ENCODE assay signal across 24 cellular contexts in genomic region chr1:62424412-62424811, GRCh38. TPM values are rescaled to one million over a fixed set of nuclear protein-coding genes. Genes with fewer than 3 reads are reported as not detected.
A peak's percentile ranks its signal among the peaks of the same experiment; 100 is the strongest.
DNase-seq lines count a peak whose midpoint lies in the region; ATAC-seq and TF ChIP-seq lines count a peak whose summit lies in the region.
"Had no signal": no experiment of that assay in that cellular context is flagged by ENCODE, and none has a peak within 500 bp of the region (broad histone marks: within the 10 kb centered on the region; RNA-seq: fewer than 3 reads in every experiment).

No MANE protein-coding gene starts in this region.

- H3K4me3 ChIP-seq in ACC112 (ENCODE audit: low read depth, low read length): no peak overlapping the region
- no peak overlapping the region for H3K4me3 ChIP-seq in GM23338
- no peak overlapping the region for H3K4me3 ChIP-seq in kidney epithelial cell (ENCODE audit: low read depth, low read length)
- H3K4me3 ChIP-seq: A549, ascending aorta, skin epidermis had no signal

- H3K27ac ChIP-seq in ACC112 (ENCODE audit: low read depth, low read length) (no peak overlapping the region), GM23338 (ENCODE audit: low read depth) (no peak overlapping the region)
- H3K27ac ChIP-seq: A549, ascending aorta, skin epidermis had no signal

- no peaks in the 10 kb centered on the region for H3F3A ChIP-seq in GM23338 (replicated peaks; ENCODE audit: low read depth)

- H3K36me3 ChIP-seq in ACC112 (ENCODE audit: insufficient read depth, low read length): no peaks in the 10 kb centered on the region
- H3K36me3 ChIP-seq in GM23338 (ENCODE audit: insufficient read depth): no peaks in the 10 kb centered on the region
- H3K36me3 ChIP-seq in kidney epithelial cell (ENCODE audit: control insufficient read depth, insufficient read depth, low read length): no peaks in the 10 kb centered on the region
- H3K36me3 ChIP-seq: ascending aorta had no signal

- H3K27me3 Mint-ChIP-seq in GM23338 (ENCODE audit: insufficient read depth, low read depth, poor library complexity) (no peaks in the 10 kb centered on the region), WTC11 (ENCODE audit: low read depth) (no peaks in the 10 kb centered on the region), glutamatergic neuron (ENCODE audit: unreplicated experiment) (peaks cover 3% of the 10 kb centered on the region)
- H3K27me3 Mint-ChIP-seq in naive thymus-derived CD8-positive, alpha-beta T cell: no peaks in the 10 kb centered on the region
- H3K27me3 Mint-ChIP-seq: activated B cell treated with CpG ODN at 0.5 μM for 24 hours; activated CD8-positive, alpha-beta T cell treated with anti-CD3 and anti-CD28 coated beads for 36 hours; memory B cell; natural killer cell treated with Interleukin-12 subunit alpha and Interleukin-12 subunit beta and Interleukin-15 and Interleukin-18, amount 100 ng/mL, for 72 hours had no signal

- H3K79me2 ChIP-seq in ACC112 (ENCODE audit: control insufficient read depth, insufficient read depth, low read length, unreplicated experiment) (no peaks in the 10 kb centered on the region), GM23338 (replicated peaks; ENCODE audit: insufficient read depth) (no peaks in the 10 kb centered on the region)

- H3K36me3 Mint-ChIP-seq in GM23338 (ENCODE audit: low read depth) (no peaks in the 10 kb centered on the region), WTC11 (no peaks in the 10 kb centered on the region), glutamatergic neuron (ENCODE audit: unreplicated experiment) (no peaks in the 10 kb centered on the region)
- no peaks in the 10 kb centered on the region for H3K36me3 Mint-ChIP-seq in naive thymus-derived CD8-positive, alpha-beta T cell
- H3K36me3 Mint-ChIP-seq: activated naive CD4-positive, alpha-beta T cell treated with anti-CD3 and anti-CD28 coated beads, Interleukin-2, amount 10 ng/mL, durations not matched to agents 7 days and 5 days; CD14-positive monocyte; memory B cell; natural killer cell treated with Interleukin-12 subunit alpha and Interleukin-12 subunit beta and Interleukin-15 and Interleukin-18, amount 100 ng/mL, for 72 hours had no signal

- H3K4me3 Mint-ChIP-seq in GM23338 (no peak overlapping the region), WTC11 (no peak overlapping the region), glutamatergic neuron (ENCODE audit: unreplicated experiment) (no peak overlapping the region)
- H3K4me3 Mint-ChIP-seq in naive thymus-derived CD8-positive, alpha-beta T cell: no peak overlapping the region
- H3K4me3 Mint-ChIP-seq: activated B cell treated with CpG ODN at 0.5 μM for 24 hours; activated CD8-positive, alpha-beta T cell treated with anti-CD3 and anti-CD28 coated beads for 36 hours; activated naive CD4-positive, alpha-beta T cell treated with anti-CD3 and anti-CD28 coated beads, Interleukin-2, amount 10 ng/mL, durations not matched to agents 7 days and 5 days; CD14-positive monocyte; memory B cell; natural killer cell treated with Interleukin-12 subunit alpha and Interleukin-12 subunit beta and Interleukin-15 and Interleukin-18, amount 100 ng/mL, for 72 hours; T-helper 1 cell treated with Interleukin-12 subunit alpha and Interleukin-12 subunit beta and Interleukin-4 antibody, amounts not matched to agents 30 μg/mL and 1 μg/mL, for 36 hours had no signal

- ATAC-seq in GM23338 (no peak; the same call in 2 of the 3 replicates), WTC11 (peak; percentile 24; the same call in 1 of the 2 replicates), HG02678 (IDR thresholded peaks at IDR 0.05; ENCODE audit: unreplicated experiment) (no peak)
- no peak for ATAC-seq in naive thymus-derived CD8-positive, alpha-beta T cell
- ATAC-seq: A549; activated CD8-positive, alpha-beta T cell treated with anti-CD3 and anti-CD28 coated beads for 36 hours; natural killer cell treated with Interleukin-12 subunit alpha and Interleukin-12 subunit beta and Interleukin-15 and Interleukin-18, amount 100 ng/mL, for 72 hours had no signal

- H3K27me3 ChIP-seq in ACC112 (ENCODE audit: insufficient read depth, low read length): no peaks in the 10 kb centered on the region
- H3K27me3 ChIP-seq in GM23338 (ENCODE audit: insufficient read depth): no peaks in the 10 kb centered on the region
- H3K27me3 ChIP-seq in kidney epithelial cell (ENCODE audit: control insufficient read depth, insufficient read depth, low read length): no peaks in the 10 kb centered on the region
- H3K27me3 ChIP-seq: ascending aorta had no signal

- no peak for TF ChIP-seq CTCF in GM23338 (conservative IDR thresholded peaks at IDR 0.05; ENCODE audit: low read depth in 2 of 2)
- no peak for TF ChIP-seq CTCF in WTC11 (IDR thresholded peaks at IDR 0.05)
- no peak for TF ChIP-seq CTCF in kidney epithelial cell (IDR thresholded peaks at IDR 0.05; ENCODE audit: insufficient read depth, low read length, poor library complexity, severe bottlenecking)
- no peak for TF ChIP-seq CTCF in glutamatergic neuron (IDR thresholded peaks at IDR 0.05; ENCODE audit: partially characterized antibody, unreplicated experiment)

- H2AFZ ChIP-seq in ACC112 (ENCODE audit: low read length, unreplicated experiment) (peak overlapping the region; percentile 36), GM23338 (peak overlapping the region; percentile 79; the same call in 1 of the 2 replicates)

- H3K27ac Mint-ChIP-seq in GM23338 (no peak overlapping the region), WTC11 (no peak overlapping the region), glutamatergic neuron (ENCODE audit: unreplicated experiment) (no peak overlapping the region)
- H3K27ac Mint-ChIP-seq in naive thymus-derived CD8-positive, alpha-beta T cell: no peak overlapping the region
- H3K27ac Mint-ChIP-seq: activated B cell treated with CpG ODN at 0.5 μM for 24 hours; activated CD8-positive, alpha-beta T cell treated with anti-CD3 and anti-CD28 coated beads for 36 hours; activated naive CD4-positive, alpha-beta T cell treated with anti-CD3 and anti-CD28 coated beads, Interleukin-2, amount 10 ng/mL, durations not matched to agents 7 days and 5 days; memory B cell; T-helper 1 cell treated with Interleukin-12 subunit alpha and Interleukin-12 subunit beta and Interleukin-4 antibody, amounts not matched to agents 30 μg/mL and 1 μg/mL, for 36 hours had no signal

- no peak overlapping the region for H3K4me2 ChIP-seq in GM23338
- H3K4me2 ChIP-seq: A549 had no signal

- DNase-seq in GM23338 (ENCODE audit: low spot score): no peak
- DNase-seq in WTC11 (ENCODE audit: low spot score): no peak
- DNase-seq in kidney epithelial cell (ENCODE audit: low read depth): peak; percentile 25
- no peak for DNase-seq in activated gamma-delta T cell treated with Interleukin-2 at 50 U/mL for 16 hours
- no peak for DNase-seq in glutamatergic neuron
- DNase-seq in naive thymus-derived CD8-positive, alpha-beta T cell: no peak
- DNase-seq: activated B cell treated with CpG ODN at 0.5 μM for 24 hours; activated CD8-positive, alpha-beta T cell treated with anti-CD3 and anti-CD28 coated beads for 36 hours; activated naive CD4-positive, alpha-beta T cell treated with anti-CD3 and anti-CD28 coated beads, Interleukin-2, amount 10 ng/mL, durations not matched to agents 7 days and 5 days; activated T-cell treated with anti-CD3 and anti-CD28 coated beads, Interleukin-2, amount 50 U/mL, for 1 hour; DMS79; kidney; NCI-H1436; SIG-M5; stimulated activated CD4-positive, alpha-beta T cell treated with anti-CD3 and anti-CD28 coated beads, Interleukin-2, amount 100 ng/mL, for 48 hours had no signal

- no peaks in the 10 kb centered on the region for H4K20me1 ChIP-seq in GM23338 (replicated peaks; ENCODE audit: insufficient read depth)

- no peaks in the 10 kb centered on the region for H3K9me3 Mint-ChIP-seq in GM23338
- peaks cover 3% of the 10 kb centered on the region; the same call in 1 of the 2 replicates for H3K9me3 Mint-ChIP-seq in WTC11
- H3K9me3 Mint-ChIP-seq in glutamatergic neuron (ENCODE audit: unreplicated experiment): peaks cover 2% of the 10 kb centered on the region
- H3K9me3 Mint-ChIP-seq in naive thymus-derived CD8-positive, alpha-beta T cell: peaks cover 0 to 2% (median 0%) of the 10 kb centered on the region in 9 donors
- H3K9me3 Mint-ChIP-seq: activated B cell treated with CpG ODN at 0.5 μM for 24 hours; activated CD8-positive, alpha-beta T cell treated with anti-CD3 and anti-CD28 coated beads for 36 hours; activated naive CD4-positive, alpha-beta T cell treated with anti-CD3 and anti-CD28 coated beads, Interleukin-2, amount 10 ng/mL, durations not matched to agents 7 days and 5 days; CD14-positive monocyte; memory B cell; natural killer cell treated with Interleukin-12 subunit alpha and Interleukin-12 subunit beta and Interleukin-15 and Interleukin-18, amount 100 ng/mL, for 72 hours; T-helper 1 cell treated with Interleukin-12 subunit alpha and Interleukin-12 subunit beta and Interleukin-4 antibody, amounts not matched to agents 30 μg/mL and 1 μg/mL, for 36 hours had no signal

- H3K4me1 Mint-ChIP-seq in GM23338: peaks cover 4% of the 10 kb centered on the region; the same call in 1 of the 3 replicates
- peaks cover 3% of the 10 kb centered on the region; the same call in 1 of the 2 replicates for H3K4me1 Mint-ChIP-seq in WTC11
- no peaks in the 10 kb centered on the region for H3K4me1 Mint-ChIP-seq in glutamatergic neuron (ENCODE audit: low read depth, unreplicated experiment)
- no peaks in the 10 kb centered on the region for H3K4me1 Mint-ChIP-seq in naive thymus-derived CD8-positive, alpha-beta T cell
- H3K4me1 Mint-ChIP-seq: activated B cell treated with CpG ODN at 0.5 μM for 24 hours; activated naive CD4-positive, alpha-beta T cell treated with anti-CD3 and anti-CD28 coated beads, Interleukin-2, amount 10 ng/mL, durations not matched to agents 7 days and 5 days; memory B cell had no signal

- CTCF ChIA-PET in WTC11 (lab: Charles Lee): no interaction called here

- POLR2A ChIA-PET in WTC11 (lab: Charles Lee): no interaction called here
- POLR2A ChIA-PET in naive thymus-derived CD8-positive, alpha-beta T cell (lab: Charles Lee): no interaction called here

- no peaks in the 10 kb centered on the region; the same call in 1 of the 2 replicates for H3K9me2 ChIP-seq in GM23338 (ENCODE audit: insufficient read depth)

- H3K4me1 ChIP-seq in ACC112 (ENCODE audit: control insufficient read depth, insufficient read depth, low read length, unreplicated experiment) (peaks cover 12% of the 10 kb centered on the region), GM23338 (ENCODE audit: insufficient read depth) (no peaks in the 10 kb centered on the region)
- H3K4me1 ChIP-seq: ascending aorta had no signal

RNA-seq across cellular contexts. Expression of gene USP1, which starts 12.4 kb away (rescaled TPM):
- total RNA-seq in GM23338 (2014; rRNA removed; shearing (Covaris generic)): 45.2 and 45.6 TPM in 2 replicates
- polyA plus RNA-seq in GM23338 (2016; fragmentation: Nextera tagmentation; extraction: Ambion mirVana): 53.3 and 74.6 TPM in 2 replicates
- 34.6 to 37.4 TPM (median 35.2 TPM) in 3 replicates for total RNA-seq in WTC11 (2021)
- 22.7 and 26.4 TPM in 2 replicates for total RNA-seq in kidney epithelial cell
- total RNA-seq in glutamatergic neuron (ENCODE audit: unreplicated experiment): 13.6 TPM
- total RNA-seq in naive thymus-derived CD8-positive, alpha-beta T cell: 10 to 100 TPM; 37.5 to 39.1 TPM
- 10 to 100 TPM; 22.2 to 25.5 (median 24.6) TPM for polyA plus RNA-seq in naive thymus-derived CD8-positive, alpha-beta T cell
